In genomic region chr17:4739122-4740024, GRCh38 we compare ENCODE assay signal across 8 cellular contexts. TPM values are rescaled to one million over a fixed set of nuclear protein-coding genes. Genes with fewer than 3 reads are reported as not detected.
DNase-seq lines count a peak whose midpoint lies in the region; ATAC-seq and TF ChIP-seq lines count a peak whose summit lies in the region.

CXCL16 (minus strand) TSS chr17:4739928; CDS start chr17:4739339, 589 bp downstream.
ZMYND15 (plus strand) TSS chr17:4739833; CDS start chr17:4740549, 716 bp downstream.

- no peaks in the 10 kb centered on the region for H3K36me3 Mint-ChIP-seq in naive thymus-derived CD8-positive, alpha-beta T cell

- H3K9ac ChIP-seq in fibroblast of lung (ENCODE audit: insufficient read depth, low read length): peak within 1 kb of the TSS; percentile 51

- H3K9me3 ChIP-seq in fibroblast of lung (ENCODE audit: control insufficient read depth, insufficient read depth, low read depth, low read length) (no peaks in the 10 kb centered on the region), thymus (ENCODE audit: control insufficient read depth) (no peaks in the 10 kb centered on the region)

- no peaks in the 10 kb centered on the region for H3K9me3 Mint-ChIP-seq in naive thymus-derived CD8-positive, alpha-beta T cell

- H3K4me2 ChIP-seq in fibroblast of lung (ENCODE audit: extremely low read depth, insufficient read depth, low read length): peak within 1 kb of the TSS; percentile 72

- no peaks in the 10 kb centered on the region for H3K79me2 ChIP-seq in fibroblast of lung (ENCODE audit: control insufficient read depth, insufficient read depth, low read length)

- H3K27ac ChIP-seq in fibroblast of lung (ENCODE audit: insufficient read depth, low read length) (no peak within 1 kb of the TSS), thymus (ENCODE audit: low read depth) (peak within 1 kb of the TSS; percentile 47)

- POLR2A ChIA-PET in naive thymus-derived CD8-positive, alpha-beta T cell (lab: Charles Lee): interaction anchor here (0.5 to 2.4 kb wide), 8 partner anchors 9 to 596 kb away, joined by 3 to 24 read pairs (median 5); partner anchors contain the start of genes ARRB2, CYB5D2 and ZZEF1

- H3K4me1 ChIP-seq in fibroblast of lung (ENCODE audit: control insufficient read depth, extremely low read depth, insufficient read depth, low read length) (no peaks in the 10 kb centered on the region), thymus (ENCODE audit: control insufficient read depth, insufficient read depth, low read length) (peaks cover 15% of the 10 kb centered on the region)

- H3K4me1 Mint-ChIP-seq in naive thymus-derived CD8-positive, alpha-beta T cell: peaks cover 17 to 30% (median 22%) of the 10 kb centered on the region in 4 donors

- DNase-seq in GM19238 (ENCODE audit: insufficient read length, low spot score) (peak; percentile 81), NCI-H226 (peak; percentile 33), fibroblast of lung (ENCODE audit: low read depth in 2 of 2) (peak; percentile 18 to 44), SIG-M5 (lab: John Stamatoyannopoulos, UW) (no peak)
- peak; percentile 55 to 60 for DNase-seq in activated T-cell treated with anti-CD3 and anti-CD28 coated beads, Interleukin-2, amount 50 U/mL, for 48 hours
- peak; percentile 50 to 83 (median 70) for DNase-seq in naive thymus-derived CD8-positive, alpha-beta T cell

- peak within 1 kb of the TSS; percentile 83 to 94 (median 90) for H3K4me3 Mint-ChIP-seq in naive thymus-derived CD8-positive, alpha-beta T cell

- peaks cover 0 to 13% (median 6%) of the 10 kb centered on the region in 5 donors for H3K27me3 Mint-ChIP-seq in naive thymus-derived CD8-positive, alpha-beta T cell

- peak within 1 kb of the TSS; percentile 77 for H2AFZ ChIP-seq in fibroblast of lung (ENCODE audit: low read length)

- ATAC-seq in naive thymus-derived CD8-positive, alpha-beta T cell: peak; percentile 72
- ATAC-seq in GM18519 (IDR thresholded peaks at IDR 0.05; ENCODE audit: low FRiP score, unreplicated experiment): no peak

- peak within 1 kb of the TSS; percentile 52 to 86 (median 70) for H3K4me3 ChIP-seq in fibroblast of lung (replicated peaks in 1 of 4; ENCODE audit: control extremely low read depth in 1 of 4, insufficient read depth in 1 of 4, low read depth in 3 of 4, low read length in 4 of 4)
- peak within 1 kb of the TSS; percentile 68 for H3K4me3 ChIP-seq in thymus (ENCODE audit: low read length)

- H3K27me3 ChIP-seq in fibroblast of lung (ENCODE audit: control insufficient read depth, insufficient read depth, low read length) (peaks cover 27% of the 10 kb centered on the region), thymus (ENCODE audit: control insufficient read depth, insufficient read depth) (peaks cover 38% of the 10 kb centered on the region)

- under 1% methylated on average over 100 of the region's 100 CpGs for WGBS in thymus

- TF ChIP-seq CTCF in fibroblast of lung (conservative IDR thresholded peaks at IDR 0.05 in 1 of 2, IDR thresholded peaks at IDR 0.05 in 1 of 2; ENCODE audit: low read depth in 1 of 2, low read length in 2 of 2): no peak

- H3K36me3 ChIP-seq in fibroblast of lung (ENCODE audit: control insufficient read depth, insufficient read depth, low read length): no peaks in the 10 kb centered on the region
- no peaks in the 10 kb centered on the region for H3K36me3 ChIP-seq in thymus (ENCODE audit: control insufficient read depth, insufficient read depth)

- H4K20me1 ChIP-seq in fibroblast of lung (ENCODE audit: control insufficient read depth, extremely low read depth, insufficient read depth, low read length): no peaks in the 10 kb centered on the region

- H3K27ac Mint-ChIP-seq in naive thymus-derived CD8-positive, alpha-beta T cell: peak within 1 kb of the TSS; percentile 86 to 98 (median 94)

RNA-seq across cellular contexts. Expression of gene CXCL16, which starts in this region (rescaled TPM):
- 0.83 and 4.1 TPM in 2 replicates for total RNA-seq in fibroblast of lung
- polyA plus RNA-seq in fibroblast of lung (2.0 and 2.4 TPM in 2 replicates), thymus (32.9 TPM)
- polyA plus RNA-seq in fibroblast of lung (2012): 1.8 and 2.3 TPM in 2 replicates
- 3.2 and 8.8 TPM in 2 replicates for polyA minus RNA-seq in fibroblast of lung (ENCODE audit: low replicate concordance)
- total RNA-seq in naive thymus-derived CD8-positive, alpha-beta T cell: 1 to 10 TPM; 5.5 to 5.6 TPM
- 1 to 10 TPM; 2.2 to 5.9 (median 2.5) TPM for polyA plus RNA-seq in naive thymus-derived CD8-positive, alpha-beta T cell

RNA-seq across cellular contexts. Expression of gene ZMYND15, which starts in this region (rescaled TPM):
- under 0.01 and 0.51 TPM in 2 replicates for total RNA-seq in fibroblast of lung
- polyA plus RNA-seq in fibroblast of lung: 0.05 and 0.11 TPM in 2 replicates
- polyA plus RNA-seq in fibroblast of lung (2012): 0.05 and 0.12 TPM in 2 replicates
- polyA minus RNA-seq in fibroblast of lung (ENCODE audit: low replicate concordance): 1.4 TPM in 1 of 2 replicates, not detected in the other
- under 1 TPM; 0.38 to 0.47 TPM for total RNA-seq in naive thymus-derived CD8-positive, alpha-beta T cell
- under 1 TPM in 1 of 3 donors, not detected in 2; 0.10 TPM for polyA plus RNA-seq in naive thymus-derived CD8-positive, alpha-beta T cell
- polyA plus RNA-seq in thymus: 3.8 TPM
